Comparison of ENCODE assay signal across 15 cellular contexts in the genomic region with DNA sequence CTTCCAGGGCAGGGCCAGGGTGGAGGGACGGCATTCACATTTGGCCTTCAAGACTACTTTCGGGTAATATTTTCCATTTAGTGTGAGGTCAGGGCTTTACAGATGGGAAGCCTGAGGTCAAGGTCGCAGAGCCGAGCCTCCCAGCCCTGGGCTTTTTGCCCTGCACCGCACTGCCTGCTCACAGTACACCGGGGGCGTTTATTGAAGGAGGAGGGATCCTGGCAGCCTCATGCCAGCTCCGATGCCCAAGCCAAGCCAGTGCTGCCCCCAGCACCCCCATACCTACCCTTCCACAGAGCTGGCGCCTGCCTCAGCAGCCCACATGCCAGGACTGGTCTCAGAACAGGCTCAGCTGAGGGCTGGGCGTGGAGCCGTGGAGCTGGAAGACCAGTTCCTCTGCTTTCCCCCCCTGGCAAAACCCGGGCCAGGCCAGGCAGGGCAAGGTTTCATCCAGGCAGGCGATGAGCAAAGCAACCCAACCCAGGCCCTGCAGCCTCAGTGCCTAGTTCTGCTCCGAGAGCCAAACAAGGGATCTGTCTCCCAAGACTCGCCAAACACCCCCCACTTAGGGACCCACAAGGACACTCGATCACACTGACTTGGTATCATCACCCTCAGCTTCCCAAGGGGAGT. TPM values are rescaled to one million over a fixed set of nuclear protein-coding genes. Genes with fewer than 3 reads are reported as not detected.
DNase-seq lines count a peak whose midpoint lies in the region; ATAC-seq and TF ChIP-seq lines count a peak whose summit lies in the region.
"Had no signal": no experiment of that assay in that cellular context is flagged by ENCODE, and none has a peak within 500 bp of the region (broad histone marks: within the 10 kb centered on the region; RNA-seq: fewer than 3 reads in every experiment).

No MANE protein-coding gene starts in this region.

- no peak overlapping the region for H3K4me3 ChIP-seq in body of pancreas
- H3K4me3 ChIP-seq in lower leg skin (ENCODE audit: low read depth, poor library complexity, severe bottlenecking) = no peak overlapping the region
- no peak overlapping the region for H3K4me3 ChIP-seq in thyroid gland (replicated peaks in 1 of 3)
- H3K4me3 ChIP-seq: esophagus muscularis mucosa had no signal

- H3K36me3 ChIP-seq in body of pancreas (replicated peaks in 1 of 2; ENCODE audit: insufficient read depth in 1 of 2, low read depth in 2 of 2) = no peaks in the 10 kb centered on the region
- no peaks in the 10 kb centered on the region for H3K36me3 ChIP-seq in thyroid gland
- H3K36me3 ChIP-seq: esophagus muscularis mucosa had no signal

- TF ChIP-seq CTCF in body of pancreas (IDR thresholded peaks at IDR 0.05) (no peak), lower leg skin (IDR thresholded peaks at IDR 0.05) (no peak), thyroid gland (IDR thresholded peaks at IDR 0.05) (no peak)

- DNase-seq in DMS53 (lab: John Stamatoyannopoulos, UW) = peak; percentile 46
- DNase-seq in DMS53 treated with DMSO at 0.1 percent for 48 hours (lab: John Stamatoyannopoulos, UW; ENCODE audit: unreplicated experiment) = no peak
- DNase-seq in body of pancreas = peak; percentile 32 to 70 (median 55)
- DNase-seq in lower leg skin (ENCODE audit: low spot score in 2 of 2) = peak; percentile 82 to 94
- DNase-seq in thyroid gland = peak; percentile 85 to 86
- no peak for DNase-seq in stimulated activated naive CD4-positive, alpha-beta T cell treated with Interleukin-2 at 50 U/mL for 16 hours (lab: John Stamatoyannopoulos, UW)
- DNase-seq in activated CD4-positive, CD25-positive, alpha-beta regulatory T cell treated with anti-CD3 and anti-CD28 coated beads, Interleukin-2, amount 50 U/mL, for 72 hours = no peak
- no peak for DNase-seq in NCI-H128 (lab: John Stamatoyannopoulos, UW; ENCODE audit: unreplicated experiment)
- DNase-seq: 8988T; activated CD4-positive, alpha-beta T cell treated with anti-CD3 and anti-CD28 coated beads, Interleukin-2, amount 10 ng/mL, durations not matched to agents 7 days and 5 days; activated gamma-delta T cell; central memory CD4-positive, alpha-beta T cell; stimulated activated CD4-positive, alpha-beta T cell treated with anti-CD3 and anti-CD28 coated beads, Interleukin-1b, Interleukin-23, amount 100 ng/mL, for 48 hours; stimulated activated naive B cell treated with anti-CD40 and anti-IgM and Interleukin-4, amounts not matched to agents 10 μg/mL and 1 μg/mL and 100 μg/mL, for 72 hours had no signal

- no peaks in the 10 kb centered on the region for H3K27me3 ChIP-seq in body of pancreas
- no peaks in the 10 kb centered on the region for H3K27me3 ChIP-seq in thyroid gland
- H3K27me3 ChIP-seq: esophagus muscularis mucosa had no signal

- WGBS in body of pancreas, 2 donors = 54 to 56% methylated on average over 8 to 16 of the region's 16 CpGs
- WGBS in lower leg skin, 2 donors = 51 to 53% methylated on average over 10 to 15 of the region's 16 CpGs
- 47 to 73% methylated on average over 9 to 15 of the region's 16 CpGs for WGBS in thyroid gland, 2 donors

- ATAC-seq in body of pancreas = peak; percentile 71
- ATAC-seq: stimulated activated naive B cell treated with anti-CD40 and anti-IgM and Interleukin-4, amounts not matched to agents 10 μg/mL and 1 μg/mL and 100 μg/mL, for 72 hours had no signal

- TF ChIP-seq POLR2A in body of pancreas (IDR thresholded peaks at IDR 0.05) = no peak
- no peak for TF ChIP-seq POLR2A in lower leg skin (IDR thresholded peaks at IDR 0.05)
- no peak for TF ChIP-seq POLR2A in thyroid gland (IDR thresholded peaks at IDR 0.05)

- H3K4me1 ChIP-seq in body of pancreas = peaks cover 31% of the 10 kb centered on the region
- peaks cover 17 to 44% of the 10 kb centered on the region in 2 donors for H3K4me1 ChIP-seq in thyroid gland
- H3K4me1 ChIP-seq: esophagus muscularis mucosa had no signal

- peak overlapping the region in 3 of 4 donors; percentile 26 to 65 (median 49) for H3K27ac ChIP-seq in body of pancreas
- peak overlapping the region; percentile 1 to 73 (median 16) for H3K27ac ChIP-seq in thyroid gland
- H3K27ac ChIP-seq: esophagus muscularis mucosa had no signal

- H3K9me3 ChIP-seq in body of pancreas (no peaks in the 10 kb centered on the region), thyroid gland (no peaks in the 10 kb centered on the region)
- H3K9me3 ChIP-seq: esophagus muscularis mucosa had no signal

- intact Hi-C loops in body of pancreas (cut with DNase I) = no loop called here
- intact Hi-C loops in lower leg skin (cut with DNase I; ENCODE audit: low total_unique reads) = no loop called here
- intact Hi-C loops in thyroid gland (cut with DNase I) = no loop called here

RNA-seq across cellular contexts. Expression of a gene that starts 11.9 kb away (rescaled TPM):
- 10 to 100 TPM; 24.7 to 53.2 TPM for total RNA-seq in body of pancreas
- total RNA-seq in lower leg skin = 100 to 1,000 TPM; 729 to 864 (median 835) TPM
- total RNA-seq in thyroid gland = 10 to 100 TPM; 21.9 to 28.0 (median 24.7) TPM

Comparison
In these comparisons a context has a peak if more than half of its experiments do, and no peak if none do; other contexts are left out.
1. DNase-seq: peak in DMS53 (single experiment), body of pancreas (4 of 4), lower leg skin (2 of 2) and thyroid gland (2 of 2); none in DMS53 treated with DMSO at 0.1 percent for 48 hours (single experiment), stimulated activated naive CD4-positive, alpha-beta T cell treated with Interleukin-2 at 50 U/mL for 16 hours (single experiment), activated CD4-positive, CD25-positive, alpha-beta regulatory T cell treated with anti-CD3 and anti-CD28 coated beads, Interleukin-2, amount 50 U/mL, for 72 hours (single experiment) and NCI-H128 (single experiment).
2. RNA of a gene that starts 11.9 kb away (total RNA-seq): 729 to 864 TPM in lower leg skin; 24.7 to 53.2 TPM in body of pancreas and 21.9 to 28.0 TPM in thyroid gland; every median in the first group is over 10 times any median in the second.